22 cellular contexts compared by ENCODE assay signal in genomic region chr9:136141716-136142415, GRCh38.
"Had no signal": no experiment of that assay in that cellular context is flagged by ENCODE, and none has a peak within 500 bp of the region (broad histone marks: within the 10 kb centered on the region; RNA-seq: fewer than 3 reads in every experiment).

No MANE protein-coding gene starts in this region.

- H3K4me1 Mint-ChIP-seq: activated CD4-positive, alpha-beta T cell treated with anti-CD3 and anti-CD28 coated beads, Interleukin-2, amount 10 ng/mL, durations not matched to agents 7 days and 5 days; activated naive CD4-positive, alpha-beta T cell treated with anti-CD3 and anti-CD28 coated beads, Interleukin-2, amount 50 U/mL, for 24 hours; central memory CD8-positive, alpha-beta T cell; naive thymus-derived CD4-positive, alpha-beta T cell; stimulated activated naive B cell treated with anti-CD40 and anti-IgM and Interleukin-4, amounts not matched to agents 10 μg/mL and 1 μg/mL and 100 μg/mL, for 72 hours had no signal

- H3K36me3 ChIP-seq: adrenal gland, ascending aorta, esophagus squamous epithelium, gastrocnemius medialis, lower lobe of right lung, uterus had no signal

- H3K9me3 ChIP-seq: adrenal gland, ascending aorta, esophagus squamous epithelium, gastrocnemius medialis, lower lobe of right lung, testis, uterus had no signal

- H3K4me3 Mint-ChIP-seq: activated CD4-positive, alpha-beta T cell treated with anti-CD3 and anti-CD28 coated beads, Interleukin-2, amount 10 ng/mL, durations not matched to agents 7 days and 5 days; activated CD8-positive, alpha-beta T cell treated with anti-CD3 and anti-CD28 coated beads for 36 hours; activated naive CD4-positive, alpha-beta T cell treated with anti-CD3 and anti-CD28 coated beads, Interleukin-2, amount 50 U/mL, for 24 hours; central memory CD8-positive, alpha-beta T cell; naive thymus-derived CD4-positive, alpha-beta T cell; stimulated activated naive B cell treated with anti-CD40 and anti-IgM and Interleukin-4, amounts not matched to agents 10 μg/mL and 1 μg/mL and 100 μg/mL, for 72 hours had no signal

- DNase-seq: activated CD4-positive, alpha-beta T cell treated with anti-CD3 and anti-CD28 coated beads, Interleukin-2, amount 10 ng/mL, durations not matched to agents 7 days and 5 days; activated CD4-positive, CD25-positive, alpha-beta regulatory T cell treated with anti-CD3 and anti-CD28 coated beads, Interleukin-2, amount 50 U/mL, for 72 hours; activated CD8-positive, alpha-beta T cell treated with anti-CD3 and anti-CD28 coated beads for 36 hours; activated gamma-delta T cell treated with Interleukin-2 at 50 U/mL for 16 hours; adrenal gland; esophagus squamous epithelium; gastrocnemius medialis; head of caudate nucleus; left colon; lower lobe of right lung; naive thymus-derived CD4-positive, alpha-beta T cell; stimulated activated CD4-positive, alpha-beta T cell treated with anti-CD3 and anti-CD28 coated beads, Interleukin-2, amount 100 ng/mL, for 48 hours; stimulated activated CD8-positive, alpha-beta memory T cell treated with anti-CD3 and anti-CD28 coated beads, Interleukin-4, amount 100 ng/mL, for 48 hours; stimulated activated naive B cell treated with anti-CD40 and anti-IgM and Interleukin-4, amounts not matched to agents 10 μg/mL and 1 μg/mL and 100 μg/mL, for 72 hours; trophoblast cell had no signal

- ATAC-seq: activated CD8-positive, alpha-beta T cell treated with anti-CD3 and anti-CD28 coated beads for 36 hours; gastrocnemius medialis; left colon; lower lobe of right lung; naive thymus-derived CD4-positive, alpha-beta T cell; stimulated activated naive B cell treated with anti-CD40 and anti-IgM and Interleukin-4, amounts not matched to agents 10 μg/mL and 1 μg/mL and 100 μg/mL, for 72 hours had no signal

- H3K27ac Mint-ChIP-seq: activated CD4-positive, alpha-beta T cell treated with anti-CD3 and anti-CD28 coated beads, Interleukin-2, amount 10 ng/mL, durations not matched to agents 7 days and 5 days; activated CD8-positive, alpha-beta T cell treated with anti-CD3 and anti-CD28 coated beads for 36 hours; activated naive CD4-positive, alpha-beta T cell treated with anti-CD3 and anti-CD28 coated beads, Interleukin-2, amount 50 U/mL, for 24 hours; naive thymus-derived CD4-positive, alpha-beta T cell; stimulated activated naive B cell treated with anti-CD40 and anti-IgM and Interleukin-4, amounts not matched to agents 10 μg/mL and 1 μg/mL and 100 μg/mL, for 72 hours had no signal

- H3K27me3 Mint-ChIP-seq: activated CD4-positive, alpha-beta T cell treated with anti-CD3 and anti-CD28 coated beads, Interleukin-2, amount 10 ng/mL, durations not matched to agents 7 days and 5 days; activated naive CD4-positive, alpha-beta T cell treated with anti-CD3 and anti-CD28 coated beads, Interleukin-2, amount 50 U/mL, for 24 hours had no signal

- H3K4me1 ChIP-seq: adrenal gland, ascending aorta, gastrocnemius medialis, lower lobe of right lung, testis, uterus had no signal

- H3K36me3 Mint-ChIP-seq: activated naive CD4-positive, alpha-beta T cell treated with anti-CD3 and anti-CD28 coated beads, Interleukin-2, amount 50 U/mL, for 24 hours; naive thymus-derived CD4-positive, alpha-beta T cell; stimulated activated naive B cell treated with anti-CD40 and anti-IgM and Interleukin-4, amounts not matched to agents 10 μg/mL and 1 μg/mL and 100 μg/mL, for 72 hours had no signal

- H3K9me3 Mint-ChIP-seq: activated CD4-positive, alpha-beta T cell treated with anti-CD3 and anti-CD28 coated beads, Interleukin-2, amount 10 ng/mL, durations not matched to agents 7 days and 5 days; activated CD8-positive, alpha-beta T cell treated with anti-CD3 and anti-CD28 coated beads for 36 hours; activated naive CD4-positive, alpha-beta T cell treated with anti-CD3 and anti-CD28 coated beads, Interleukin-2, amount 50 U/mL, for 24 hours; central memory CD8-positive, alpha-beta T cell; naive thymus-derived CD4-positive, alpha-beta T cell; neural crest cell; stimulated activated naive B cell treated with anti-CD40 and anti-IgM and Interleukin-4, amounts not matched to agents 10 μg/mL and 1 μg/mL and 100 μg/mL, for 72 hours had no signal

- H3K27me3 ChIP-seq: ascending aorta, testis, uterus had no signal

- H3K27ac ChIP-seq: adrenal gland, ascending aorta, coronary artery, esophagus squamous epithelium, gastrocnemius medialis, lower lobe of right lung, testis, uterus had no signal

- H3K4me3 ChIP-seq: adrenal gland, ascending aorta, coronary artery, esophagus squamous epithelium, gastrocnemius medialis, lower lobe of right lung, testis, uterus had no signal
